8 cellular contexts compared by ENCODE assay signal in genomic region chr1:17919525-17920439, GRCh38.
DNase-seq lines count a peak whose midpoint lies in the region; ATAC-seq and TF ChIP-seq lines count a peak whose summit lies in the region.

No MANE protein-coding gene starts in this region.

- peak; percentile 96 for TF ChIP-seq CTCF in WERI-Rb-1 (IDR thresholded peaks at IDR 0.05; ENCODE audit: low read depth, low read length)
- peak in 1 of 4 experiments; percentile 12 for TF ChIP-seq CTCF in prostate gland (IDR thresholded peaks at IDR 0.05)

- H3K36me3 ChIP-seq in WERI-Rb-1 (no peaks in the 10 kb centered on the region), prostate gland (no peaks in the 10 kb centered on the region)

- H3K9me3 ChIP-seq in WERI-Rb-1 (ENCODE audit: severe bottlenecking) (no peaks in the 10 kb centered on the region), prostate gland (no peaks in the 10 kb centered on the region)

- no peak overlapping the region for H3K4me3 ChIP-seq in WERI-Rb-1 (ENCODE audit: low read depth, low read length)
- H3K4me3 ChIP-seq in prostate gland: no peak overlapping the region

- H3K27ac ChIP-seq in WERI-Rb-1 (no peak overlapping the region), prostate gland (no peak overlapping the region)

- WGBS in prostate gland: 37% methylated on average over 10 of the region's 10 CpGs

- DNase-seq in CD1c-positive myeloid dendritic cell (ENCODE audit: extremely low spot score) (peak; percentile 1), HCEC 1CT (peak; percentile 18), WERI-Rb-1 (peak; percentile 77), left lobe of liver (ENCODE audit: low spot score) (no peak), prostate gland (ENCODE audit: low spot score) (no peak), NCI-H1694 treated with DMSO at 0.1 percent for 48 hours (lab: John Stamatoyannopoulos, UW) (no peak)
- no peak for DNase-seq in activated CD4-positive, CD25-positive, alpha-beta regulatory T cell (lab: John Stamatoyannopoulos, UW)

- H3K4me1 ChIP-seq in prostate gland (replicated peaks): no peaks in the 10 kb centered on the region

- ATAC-seq in left lobe of liver: peak; percentile 74
- no peak for ATAC-seq in GM19452 (IDR thresholded peaks at IDR 0.05; ENCODE audit: unreplicated experiment)

- H3K27me3 ChIP-seq in WERI-Rb-1 (ENCODE audit: insufficient read depth, low read depth, severe bottlenecking) (no peaks in the 10 kb centered on the region), prostate gland (replicated peaks; ENCODE audit: insufficient read depth) (peaks cover 30% of the 10 kb centered on the region)

- TF ChIP-seq POLR2A in prostate gland (IDR thresholded peaks at IDR 0.05): no peak

- intact Hi-C loops in prostate gland (cut with DNase I): no loop called here

Comparison
In these comparisons a context has a peak if more than half of its experiments do, and no peak if none do; other contexts are left out.
1. DNase-seq: peak in CD1c-positive myeloid dendritic cell (single experiment), HCEC 1CT (single experiment) and WERI-Rb-1 (single experiment); none in left lobe of liver (single experiment), prostate gland (single experiment), NCI-H1694 treated with DMSO at 0.1 percent for 48 hours (single experiment) and activated CD4-positive, CD25-positive, alpha-beta regulatory T cell (0 of 4).